Comparison of ENCODE assay signal across 17 cellular contexts in genomic region chr4:82718067-82718935, GRCh38.
DNase-seq lines count a peak whose midpoint lies in the region; ATAC-seq and TF ChIP-seq lines count a peak whose summit lies in the region.
"Had no signal": no experiment of that assay in that cellular context is flagged by ENCODE, and none has a peak within 500 bp of the region (broad histone marks: within the 10 kb centered on the region; RNA-seq: fewer than 3 reads in every experiment).

No MANE protein-coding gene starts in this region.

- no peaks in the 10 kb centered on the region for H3K4me1 Mint-ChIP-seq in stimulated activated naive B cell treated with anti-CD40 and anti-IgM and Interleukin-4, amounts not matched to agents 10 μg/mL and 1 μg/mL and 100 μg/mL, for 72 hours

- 22 to 52% (median 42%) methylated on average over 7 of the region's 7 CpGs for WGBS in adrenal gland, 4 donors

- H3K4me3 ChIP-seq in adrenal gland (peak overlapping the region in 1 of 4 donors; percentile 8), fibroblast of pulmonary artery (replicated peaks; ENCODE audit: low read depth, low read length) (no peak overlapping the region), lower lobe of right lung (no peak overlapping the region)

- no peak overlapping the region for H3K4me3 Mint-ChIP-seq in stimulated activated naive B cell treated with anti-CD40 and anti-IgM and Interleukin-4, amounts not matched to agents 10 μg/mL and 1 μg/mL and 100 μg/mL, for 72 hours
- H3K4me3 Mint-ChIP-seq: activated naive CD4-positive, alpha-beta T cell treated with anti-CD3 and anti-CD28 coated beads for 36 hours; endodermal cell had no signal

- no peaks in the 10 kb centered on the region for H3K36me3 Mint-ChIP-seq in stimulated activated naive B cell treated with anti-CD40 and anti-IgM and Interleukin-4, amounts not matched to agents 10 μg/mL and 1 μg/mL and 100 μg/mL, for 72 hours

- H3K9me3 Mint-ChIP-seq in stimulated activated naive B cell treated with anti-CD40 and anti-IgM and Interleukin-4, amounts not matched to agents 10 μg/mL and 1 μg/mL and 100 μg/mL, for 72 hours = no peaks in the 10 kb centered on the region
- H3K9me3 Mint-ChIP-seq: activated naive CD4-positive, alpha-beta T cell treated with anti-CD3 and anti-CD28 coated beads for 36 hours; endodermal cell had no signal

- ATAC-seq in lower lobe of right lung = no peak
- ATAC-seq in stimulated activated naive B cell treated with anti-CD40 and anti-IgM and Interleukin-4, amounts not matched to agents 10 μg/mL and 1 μg/mL and 100 μg/mL, for 72 hours (replicated peaks) = no peak

- H3K27ac Mint-ChIP-seq in stimulated activated naive B cell treated with anti-CD40 and anti-IgM and Interleukin-4, amounts not matched to agents 10 μg/mL and 1 μg/mL and 100 μg/mL, for 72 hours = no peak overlapping the region
- H3K27ac Mint-ChIP-seq: activated naive CD4-positive, alpha-beta T cell treated with anti-CD3 and anti-CD28 coated beads for 36 hours; endodermal cell had no signal

- no peaks in the 10 kb centered on the region for H3K27me3 Mint-ChIP-seq in stimulated activated naive B cell treated with anti-CD40 and anti-IgM and Interleukin-4, amounts not matched to agents 10 μg/mL and 1 μg/mL and 100 μg/mL, for 72 hours

- H3K9me3 ChIP-seq in adrenal gland (replicated peaks in 1 of 3) (no peaks in the 10 kb centered on the region), lower lobe of right lung (no peaks in the 10 kb centered on the region)

- DNase-seq in adrenal gland (peak; percentile 76 to 96 (median 92)), fibroblast of pulmonary artery (ENCODE audit: low read depth) (peak; percentile 71), lower lobe of right lung (no peak), NCI-H526 (lab: John Stamatoyannopoulos, UW) (no peak), EL (no peak), GOT3 (lab: John Stamatoyannopoulos, UW) (no peak)
- DNase-seq in stimulated activated naive B cell treated with anti-CD40 and anti-IgM and Interleukin-4, amounts not matched to agents 10 μg/mL and 1 μg/mL and 100 μg/mL, for 72 hours = no peak
- DNase-seq: activated CD4-positive, alpha-beta T cell treated with anti-CD3 and anti-CD28 coated beads for 48 hours; activated naive CD4-positive, alpha-beta T cell treated with anti-CD3 and anti-CD28 coated beads for 36 hours; central memory CD4-positive, alpha-beta T cell; DMS79; endodermal cell; NCI-H1436 treated with DMSO at 0.1 percent for 48 hours; SHP77 treated with DMSO at 0.1 percent for 48 hours; T-helper 9 cell had no signal

- H3K27me3 ChIP-seq in adrenal gland (no peaks in the 10 kb centered on the region), lower lobe of right lung (ENCODE audit: low read depth) (no peaks in the 10 kb centered on the region)

- peaks cover 48 to 75% of the 10 kb centered on the region in 2 donors for H3K4me1 ChIP-seq in adrenal gland (replicated peaks in 1 of 2)
- H3K4me1 ChIP-seq in lower lobe of right lung = peaks cover 18% of the 10 kb centered on the region
- H3K4me1 ChIP-seq: parathyroid adenoma had no signal

- no peak for TF ChIP-seq CTCF in adrenal gland (IDR thresholded peaks at IDR 0.05)
- TF ChIP-seq CTCF in fibroblast of pulmonary artery (IDR thresholded peaks at IDR 0.05; ENCODE audit: low read length, missing control alignments) = no peak
- no peak for TF ChIP-seq CTCF in lower lobe of right lung (IDR thresholded peaks at IDR 0.05)

- H3K36me3 ChIP-seq in adrenal gland (replicated peaks in 1 of 2) (no peaks in the 10 kb centered on the region), lower lobe of right lung (no peaks in the 10 kb centered on the region)

- H3K27ac ChIP-seq in adrenal gland (peak overlapping the region; percentile 52 to 83 (median 73)), lower lobe of right lung (peak overlapping the region; percentile 9), temporal lobe (ENCODE audit: low read depth, low read length) (peak overlapping the region; percentile 36)
- H3K27ac ChIP-seq: parathyroid adenoma had no signal

- peak in 1 of 2 donors; percentile 38 for TF ChIP-seq POLR2A in adrenal gland (IDR thresholded peaks at IDR 0.05)

- intact Hi-C loops in adrenal gland (cut with DNase I) = no loop called here
- intact Hi-C loops in lower lobe of right lung (cut with DNase I) = no loop called here

Comparison
In these comparisons a context has a peak if more than half of its experiments do, and no peak if none do; other contexts are left out.
1. DNase-seq: peak in adrenal gland (7 of 7) and fibroblast of pulmonary artery (single experiment); none in lower lobe of right lung (single experiment), NCI-H526 (0 of 2), stimulated activated naive B cell treated with anti-CD40 and anti-IgM and Interleukin-4, amounts not matched to agents 10 μg/mL and 1 μg/mL and 100 μg/mL, for 72 hours (single experiment), EL (single experiment) and GOT3 (single experiment).
2. H3K27ac ChIP-seq: peak in every context shown above with its lines; median percentile 73 in adrenal gland; 36 in temporal lobe; 9 in lower lobe of right lung.